1 cellular context compared by ENCODE assay signal in genomic region chr11:130002352-130002845, GRCh38.
TF ChIP-seq lines count a peak whose summit lies in the region.

A gene with protein sequence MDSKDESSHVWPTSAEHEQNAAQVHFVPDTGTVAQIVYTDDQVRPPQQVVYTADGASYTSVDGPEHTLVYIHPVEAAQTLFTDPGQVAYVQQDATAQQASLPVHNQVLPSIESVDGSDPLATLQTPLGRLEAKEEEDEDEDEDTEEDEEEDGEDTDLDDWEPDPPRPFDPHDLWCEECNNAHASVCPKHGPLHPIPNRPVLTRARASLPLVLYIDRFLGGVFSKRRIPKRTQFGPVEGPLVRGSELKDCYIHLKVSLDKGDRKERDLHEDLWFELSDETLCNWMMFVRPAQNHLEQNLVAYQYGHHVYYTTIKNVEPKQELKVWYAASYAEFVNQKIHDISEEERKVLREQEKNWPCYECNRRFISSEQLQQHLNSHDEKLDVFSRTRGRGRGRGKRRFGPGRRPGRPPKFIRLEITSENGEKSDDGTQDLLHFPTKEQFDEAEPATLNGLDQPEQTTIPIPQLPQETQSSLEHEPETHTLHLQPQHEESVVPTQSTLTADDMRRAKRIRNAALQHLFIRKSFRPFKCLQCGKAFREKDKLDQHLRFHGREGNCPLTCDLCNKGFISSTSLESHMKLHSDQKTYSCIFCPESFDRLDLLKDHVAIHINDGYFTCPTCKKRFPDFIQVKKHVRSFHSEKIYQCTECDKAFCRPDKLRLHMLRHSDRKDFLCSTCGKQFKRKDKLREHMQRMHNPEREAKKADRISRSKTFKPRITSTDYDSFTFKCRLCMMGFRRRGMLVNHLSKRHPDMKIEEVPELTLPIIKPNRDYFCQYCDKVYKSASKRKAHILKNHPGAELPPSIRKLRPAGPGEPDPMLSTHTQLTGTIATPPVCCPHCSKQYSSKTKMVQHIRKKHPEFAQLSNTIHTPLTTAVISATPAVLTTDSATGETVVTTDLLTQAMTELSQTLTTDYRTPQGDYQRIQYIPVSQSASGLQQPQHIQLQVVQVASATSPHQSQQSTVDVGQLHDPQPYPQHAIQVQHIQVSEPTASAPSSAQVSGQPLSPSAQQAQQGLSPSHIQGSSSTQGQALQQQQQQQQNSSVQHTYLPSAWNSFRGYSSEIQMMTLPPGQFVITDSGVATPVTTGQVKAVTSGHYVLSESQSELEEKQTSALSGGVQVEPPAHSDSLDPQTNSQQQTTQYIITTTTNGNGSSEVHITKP (minus strand): TSS chr11:130002835. CDS start chr11:129960964, 41,871 bp downstream.

TF ChIP-seq in GM23338, 12 proteins besides CTCF, POLR2A, EP300 and RAD21 (continued from another document):
- TF ChIP-seq ZNF462 (CRISPR knock-in tag; IDR thresholded peaks at IDR 0.05) (no peak), ZNF114 (CRISPR knock-in tag; IDR thresholded peaks at IDR 0.05) (no peak), STAT1 (IDR thresholded peaks at IDR 0.05; ENCODE audit: unreplicated experiment) (no peak)
- TF ChIP-seq, protein P1, sequence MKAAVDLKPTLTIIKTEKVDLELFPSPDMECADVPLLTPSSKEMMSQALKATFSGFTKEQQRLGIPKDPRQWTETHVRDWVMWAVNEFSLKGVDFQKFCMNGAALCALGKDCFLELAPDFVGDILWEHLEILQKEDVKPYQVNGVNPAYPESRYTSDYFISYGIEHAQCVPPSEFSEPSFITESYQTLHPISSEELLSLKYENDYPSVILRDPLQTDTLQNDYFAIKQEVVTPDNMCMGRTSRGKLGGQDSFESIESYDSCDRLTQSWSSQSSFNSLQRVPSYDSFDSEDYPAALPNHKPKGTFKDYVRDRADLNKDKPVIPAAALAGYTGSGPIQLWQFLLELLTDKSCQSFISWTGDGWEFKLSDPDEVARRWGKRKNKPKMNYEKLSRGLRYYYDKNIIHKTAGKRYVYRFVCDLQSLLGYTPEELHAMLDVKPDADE (IDR thresholded peaks at IDR 0.05): no peak; the same call in 1 of the 2 replicates
